Comparison of ENCODE assay signal across 29 cellular contexts in the genomic region with DNA sequence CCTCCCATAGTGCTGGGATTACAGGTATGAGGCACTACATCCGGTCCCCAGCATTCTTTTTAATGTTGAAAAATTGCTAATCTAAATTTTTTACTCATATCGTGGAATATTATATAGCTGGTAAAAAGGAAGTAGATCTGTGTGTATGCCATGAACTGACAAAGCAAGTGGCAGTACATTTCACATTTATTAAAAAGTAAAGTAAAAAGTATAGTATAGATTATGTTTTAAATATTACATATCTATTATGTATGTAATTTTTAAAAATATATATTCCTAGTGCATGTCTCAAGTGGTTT.
"Had no signal": no experiment of that assay in that cellular context is flagged by ENCODE, and none has a peak within 500 bp of the region (broad histone marks: within the 10 kb centered on the region; RNA-seq: fewer than 3 reads in every experiment).

No MANE protein-coding gene starts in this region.

- H3K27ac Mint-ChIP-seq: immature natural killer cell; naive B cell; natural killer cell; neural progenitor cell; stimulated activated memory B cell treated with anti-CD40 and anti-IgM and Interleukin-4, amounts not matched to agents 10 μg/mL and 1 μg/mL and 100 μg/mL, for 72 hours had no signal

- H3K9me3 ChIP-seq: neutrophil, right atrium auricular region, right lobe of liver, tibial nerve, upper lobe of right lung had no signal

- H3K27me3 ChIP-seq: neural progenitor cell, neutrophil, right atrium auricular region, right lobe of liver, tibial nerve, upper lobe of right lung had no signal

- DNase-seq: hypothalamus; immature natural killer cell; kidney; left colon; left ventricle myocardium inferior; naive B cell; natural killer cell; nephron progenitor cell; occipital lobe; right lobe of liver; stimulated activated CD4-positive, alpha-beta T cell treated with anti-CD3 and anti-CD28 coated beads, Interleukin-1b, Interleukin-23, amount 100 ng/mL, for 48 hours; stimulated activated CD4-positive, alpha-beta T cell treated with anti-CD3 and anti-CD28 coated beads, Interleukin-2, amount 100 ng/mL, for 48 hours; stimulated activated CD4-positive, alpha-beta T cell treated with anti-CD3 and anti-CD28 coated beads, Interleukin-4, amount 100 ng/mL, for 4 hours; stimulated activated CD8-positive, alpha-beta memory T cell treated with anti-CD3 and anti-CD28 coated beads, Interleukin-4, amount 100 ng/mL, for 48 hours; stimulated activated naive CD4-positive, alpha-beta T cell treated with Interleukin-2 at 50 U/mL for 16 hours; stimulated activated naive CD8-positive, alpha-beta T cell treated with anti-CD3 and anti-CD28 coated beads, Interleukin-15, amount 100 ng/mL, for 72 hours; substantia nigra; upper lobe of right lung had no signal

- H3K4me2 ChIP-seq: neural progenitor cell, smooth muscle cell had no signal

- H3K4me1 ChIP-seq: left ventricle myocardium inferior, right atrium auricular region, right lobe of liver, upper lobe of right lung had no signal

- H3K4me3 Mint-ChIP-seq: immature natural killer cell; mesothelial cell of epicardium; naive B cell; natural killer cell; nephron progenitor cell; neural progenitor cell; stimulated activated memory B cell treated with anti-CD40 and anti-IgM and Interleukin-4, amounts not matched to agents 10 μg/mL and 1 μg/mL and 100 μg/mL, for 72 hours; stimulated activated naive CD8-positive, alpha-beta T cell treated with anti-CD3 and anti-CD28 coated beads, Interleukin-15, amount 100 ng/mL, for 72 hours had no signal

- H3K27me3 Mint-ChIP-seq: naive B cell; progenitor cell of endocrine pancreas; stimulated activated memory B cell treated with anti-CD40 and anti-IgM and Interleukin-4, amounts not matched to agents 10 μg/mL and 1 μg/mL and 100 μg/mL, for 72 hours; stimulated activated naive CD8-positive, alpha-beta T cell treated with anti-CD3 and anti-CD28 coated beads, Interleukin-15, amount 100 ng/mL, for 72 hours had no signal

- FAIRE-seq: islet of Langerhans, kidney, urothelium cell line had no signal

- H3K27ac ChIP-seq: left ventricle myocardium inferior, neural progenitor cell, neutrophil, right atrium auricular region, right lobe of liver, tibial nerve, upper lobe of right lung had no signal

- H3K4me3 ChIP-seq: left ventricle myocardium inferior, lung, neural progenitor cell, right atrium auricular region, right lobe of liver, smooth muscle cell, tibial nerve, upper lobe of right lung had no signal

- ATAC-seq: left colon; natural killer cell; right lobe of liver; stimulated activated memory B cell treated with anti-CD40 and anti-IgM and Interleukin-4, amounts not matched to agents 10 μg/mL and 1 μg/mL and 100 μg/mL, for 72 hours; stimulated activated naive CD8-positive, alpha-beta T cell treated with anti-CD3 and anti-CD28 coated beads, Interleukin-15, amount 100 ng/mL, for 72 hours; upper lobe of right lung had no signal

- H3K9ac ChIP-seq: neural progenitor cell had no signal

- H3K4me1 Mint-ChIP-seq: naive B cell; stimulated activated memory B cell treated with anti-CD40 and anti-IgM and Interleukin-4, amounts not matched to agents 10 μg/mL and 1 μg/mL and 100 μg/mL, for 72 hours had no signal

- H2AFZ ChIP-seq: neural progenitor cell had no signal

- H3K9me3 Mint-ChIP-seq: immature natural killer cell; mesothelial cell of epicardium; natural killer cell; neural progenitor cell; stimulated activated memory B cell treated with anti-CD40 and anti-IgM and Interleukin-4, amounts not matched to agents 10 μg/mL and 1 μg/mL and 100 μg/mL, for 72 hours; stimulated activated naive CD8-positive, alpha-beta T cell treated with anti-CD3 and anti-CD28 coated beads, Interleukin-15, amount 100 ng/mL, for 72 hours had no signal
